In the genomic region with DNA sequence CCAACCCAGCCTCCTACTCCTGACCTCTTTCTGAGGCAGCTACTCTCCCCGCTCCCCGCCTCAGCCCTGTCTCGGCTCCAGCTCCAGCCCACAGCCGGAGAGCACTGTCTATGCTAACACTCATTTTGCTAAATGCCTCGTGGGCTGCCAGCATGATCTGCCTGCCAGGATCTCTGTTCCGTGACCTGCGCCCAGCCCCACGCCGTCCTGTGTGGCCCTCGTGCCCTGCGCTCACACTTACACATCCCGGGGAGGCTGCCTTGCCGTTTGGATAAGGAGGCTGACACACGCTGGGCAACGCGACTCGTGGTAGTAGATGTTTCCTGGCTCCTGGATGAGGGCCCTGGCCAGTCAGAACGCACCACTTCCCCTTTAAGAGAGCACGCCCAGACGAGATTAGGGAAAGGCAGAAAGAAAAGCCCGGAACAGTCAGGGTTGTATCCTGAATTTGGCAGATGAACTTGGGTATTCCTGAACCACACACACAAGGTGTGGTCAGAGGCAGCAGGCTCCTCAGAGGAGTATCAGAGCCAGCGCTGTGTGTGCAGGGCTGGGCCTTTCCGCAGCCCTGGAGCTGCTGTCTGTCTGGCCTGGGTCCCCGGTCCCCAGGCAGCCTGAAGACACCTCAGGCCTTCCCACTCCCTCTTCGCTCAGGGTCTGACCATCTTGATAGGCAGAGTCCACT, we compare ENCODE assay signal across 1 cellular context.
A peak's percentile ranks its signal among the peaks of the same experiment; 100 is the strongest.
TF ChIP-seq lines count a peak whose summit lies in the region.

No MANE protein-coding gene starts in this region.

TF ChIP-seq in K562, 482 proteins besides CTCF, POLR2A, EP300 and RAD21 (continued from another document and continues in another):
- TF ChIP-seq, protein P1, sequence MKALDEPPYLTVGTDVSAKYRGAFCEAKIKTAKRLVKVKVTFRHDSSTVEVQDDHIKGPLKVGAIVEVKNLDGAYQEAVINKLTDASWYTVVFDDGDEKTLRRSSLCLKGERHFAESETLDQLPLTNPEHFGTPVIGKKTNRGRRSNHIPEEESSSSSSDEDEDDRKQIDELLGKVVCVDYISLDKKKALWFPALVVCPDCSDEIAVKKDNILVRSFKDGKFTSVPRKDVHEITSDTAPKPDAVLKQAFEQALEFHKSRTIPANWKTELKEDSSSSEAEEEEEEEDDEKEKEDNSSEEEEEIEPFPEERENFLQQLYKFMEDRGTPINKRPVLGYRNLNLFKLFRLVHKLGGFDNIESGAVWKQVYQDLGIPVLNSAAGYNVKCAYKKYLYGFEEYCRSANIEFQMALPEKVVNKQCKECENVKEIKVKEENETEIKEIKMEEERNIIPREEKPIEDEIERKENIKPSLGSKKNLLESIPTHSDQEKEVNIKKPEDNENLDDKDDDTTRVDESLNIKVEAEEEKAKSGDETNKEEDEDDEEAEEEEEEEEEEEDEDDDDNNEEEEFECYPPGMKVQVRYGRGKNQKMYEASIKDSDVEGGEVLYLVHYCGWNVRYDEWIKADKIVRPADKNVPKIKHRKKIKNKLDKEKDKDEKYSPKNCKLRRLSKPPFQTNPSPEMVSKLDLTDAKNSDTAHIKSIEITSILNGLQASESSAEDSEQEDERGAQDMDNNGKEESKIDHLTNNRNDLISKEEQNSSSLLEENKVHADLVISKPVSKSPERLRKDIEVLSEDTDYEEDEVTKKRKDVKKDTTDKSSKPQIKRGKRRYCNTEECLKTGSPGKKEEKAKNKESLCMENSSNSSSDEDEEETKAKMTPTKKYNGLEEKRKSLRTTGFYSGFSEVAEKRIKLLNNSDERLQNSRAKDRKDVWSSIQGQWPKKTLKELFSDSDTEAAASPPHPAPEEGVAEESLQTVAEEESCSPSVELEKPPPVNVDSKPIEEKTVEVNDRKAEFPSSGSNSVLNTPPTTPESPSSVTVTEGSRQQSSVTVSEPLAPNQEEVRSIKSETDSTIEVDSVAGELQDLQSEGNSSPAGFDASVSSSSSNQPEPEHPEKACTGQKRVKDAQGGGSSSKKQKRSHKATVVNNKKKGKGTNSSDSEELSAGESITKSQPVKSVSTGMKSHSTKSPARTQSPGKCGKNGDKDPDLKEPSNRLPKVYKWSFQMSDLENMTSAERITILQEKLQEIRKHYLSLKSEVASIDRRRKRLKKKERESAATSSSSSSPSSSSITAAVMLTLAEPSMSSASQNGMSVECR (CRISPR knock-in tag; IDR thresholded peaks at IDR 0.05), result no peak
- TF ChIP-seq LARP7 (IDR thresholded peaks at IDR 0.05), result no peak
- TF ChIP-seq, protein P2, sequence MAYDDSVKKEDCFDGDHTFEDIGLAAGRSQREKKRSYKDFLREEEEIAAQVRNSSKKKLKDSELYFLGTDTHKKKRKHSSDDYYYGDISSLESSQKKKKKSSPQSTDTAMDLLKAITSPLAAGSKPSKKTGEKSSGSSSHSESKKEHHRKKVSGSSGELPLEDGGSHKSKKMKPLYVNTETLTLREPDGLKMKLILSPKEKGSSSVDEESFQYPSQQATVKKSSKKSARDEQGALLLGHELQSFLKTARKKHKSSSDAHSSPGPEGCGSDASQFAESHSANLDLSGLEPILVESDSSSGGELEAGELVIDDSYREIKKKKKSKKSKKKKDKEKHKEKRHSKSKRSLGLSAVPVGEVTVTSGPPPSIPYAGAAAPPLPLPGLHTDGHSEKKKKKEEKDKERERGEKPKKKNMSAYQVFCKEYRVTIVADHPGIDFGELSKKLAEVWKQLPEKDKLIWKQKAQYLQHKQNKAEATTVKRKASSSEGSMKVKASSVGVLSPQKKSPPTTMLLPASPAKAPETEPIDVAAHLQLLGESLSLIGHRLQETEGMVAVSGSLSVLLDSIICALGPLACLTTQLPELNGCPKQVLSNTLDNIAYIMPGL (CRISPR knock-in tag; IDR thresholded peaks at IDR 0.05), result no peak
- TF ChIP-seq FUS (optimal IDR thresholded peaks at IDR 0.05; ENCODE audit: low read depth, low read length), result no peak
- TF ChIP-seq SMAD1 (IDR thresholded peaks at IDR 0.05; ENCODE audit: low read depth, low read length, partially characterized antibody), result no peak
- no peak for TF ChIP-seq ZNF780A (CRISPR knock-in tag; IDR thresholded peaks at IDR 0.05)
- TF ChIP-seq, protein P3, sequence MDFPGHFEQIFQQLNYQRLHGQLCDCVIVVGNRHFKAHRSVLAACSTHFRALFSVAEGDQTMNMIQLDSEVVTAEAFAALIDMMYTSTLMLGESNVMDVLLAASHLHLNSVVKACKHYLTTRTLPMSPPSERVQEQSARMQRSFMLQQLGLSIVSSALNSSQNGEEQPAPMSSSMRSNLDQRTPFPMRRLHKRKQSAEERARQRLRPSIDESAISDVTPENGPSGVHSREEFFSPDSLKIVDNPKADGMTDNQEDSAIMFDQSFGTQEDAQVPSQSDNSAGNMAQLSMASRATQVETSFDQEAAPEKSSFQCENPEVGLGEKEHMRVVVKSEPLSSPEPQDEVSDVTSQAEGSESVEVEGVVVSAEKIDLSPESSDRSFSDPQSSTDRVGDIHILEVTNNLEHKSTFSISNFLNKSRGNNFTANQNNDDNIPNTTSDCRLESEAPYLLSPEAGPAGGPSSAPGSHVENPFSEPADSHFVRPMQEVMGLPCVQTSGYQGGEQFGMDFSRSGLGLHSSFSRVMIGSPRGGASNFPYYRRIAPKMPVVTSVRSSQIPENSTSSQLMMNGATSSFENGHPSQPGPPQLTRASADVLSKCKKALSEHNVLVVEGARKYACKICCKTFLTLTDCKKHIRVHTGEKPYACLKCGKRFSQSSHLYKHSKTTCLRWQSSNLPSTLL (IDR thresholded peaks at IDR 0.05), result no peak
- TF ChIP-seq CBFA2T2 (conservative IDR thresholded peaks at IDR 0.05), result no peak
- TF ChIP-seq NONO (IDR thresholded peaks at IDR 0.05; ENCODE audit: low read depth in 2 of 2, low read length in 1 of 2), result no peak
- no peak for TF ChIP-seq POLR2H (tag; IDR thresholded peaks at IDR 0.05; ENCODE audit: low read depth)
- no peak for TF ChIP-seq CC2D1A (IDR thresholded peaks at IDR 0.05)
- TF ChIP-seq, protein P4, sequence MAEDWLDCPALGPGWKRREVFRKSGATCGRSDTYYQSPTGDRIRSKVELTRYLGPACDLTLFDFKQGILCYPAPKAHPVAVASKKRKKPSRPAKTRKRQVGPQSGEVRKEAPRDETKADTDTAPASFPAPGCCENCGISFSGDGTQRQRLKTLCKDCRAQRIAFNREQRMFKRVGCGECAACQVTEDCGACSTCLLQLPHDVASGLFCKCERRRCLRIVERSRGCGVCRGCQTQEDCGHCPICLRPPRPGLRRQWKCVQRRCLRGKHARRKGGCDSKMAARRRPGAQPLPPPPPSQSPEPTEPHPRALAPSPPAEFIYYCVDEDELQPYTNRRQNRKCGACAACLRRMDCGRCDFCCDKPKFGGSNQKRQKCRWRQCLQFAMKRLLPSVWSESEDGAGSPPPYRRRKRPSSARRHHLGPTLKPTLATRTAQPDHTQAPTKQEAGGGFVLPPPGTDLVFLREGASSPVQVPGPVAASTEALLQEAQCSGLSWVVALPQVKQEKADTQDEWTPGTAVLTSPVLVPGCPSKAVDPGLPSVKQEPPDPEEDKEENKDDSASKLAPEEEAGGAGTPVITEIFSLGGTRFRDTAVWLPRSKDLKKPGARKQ (CRISPR knock-in tag; IDR thresholded peaks at IDR 0.05), result no peak
- TF ChIP-seq ZNF830 (CRISPR knock-in tag; IDR thresholded peaks at IDR 0.05), result no peak
- TF ChIP-seq ARID2 (IDR thresholded peaks at IDR 0.05), result no peak
- TF ChIP-seq BACH1 (tag; IDR thresholded peaks at IDR 0.05), result no peak
- TF ChIP-seq BRF1 (IDR thresholded peaks at IDR 0.05; ENCODE audit: borderline replicate concordance, extremely low read depth, insufficient read length), result no peak
- TF ChIP-seq, protein P5, sequence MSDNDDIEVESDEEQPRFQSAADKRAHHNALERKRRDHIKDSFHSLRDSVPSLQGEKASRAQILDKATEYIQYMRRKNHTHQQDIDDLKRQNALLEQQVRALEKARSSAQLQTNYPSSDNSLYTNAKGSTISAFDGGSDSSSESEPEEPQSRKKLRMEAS (CRISPR knock-in tag; IDR thresholded peaks at IDR 0.05), result peak; percentile 95
- TF ChIP-seq, protein P6, sequence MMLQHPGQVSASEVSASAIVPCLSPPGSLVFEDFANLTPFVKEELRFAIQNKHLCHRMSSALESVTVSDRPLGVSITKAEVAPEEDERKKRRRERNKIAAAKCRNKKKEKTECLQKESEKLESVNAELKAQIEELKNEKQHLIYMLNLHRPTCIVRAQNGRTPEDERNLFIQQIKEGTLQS (IDR thresholded peaks at IDR 0.05), result no peak
- TF ChIP-seq, protein P6 (CRISPR knock-in tag; conservative IDR thresholded peaks at IDR 0.05), result no peak
- no peak for TF ChIP-seq SMAD3 (CRISPR knock-in tag; conservative IDR thresholded peaks at IDR 0.05)
- TF ChIP-seq MYC (IDR thresholded peaks at IDR 0.05; ENCODE audit: low read depth, low read length), result no peak
- no peak for TF ChIP-seq MYC (CRISPR knock-in tag; IDR thresholded peaks at IDR 0.05; ENCODE audit: borderline replicate concordance, low read depth)
- TF ChIP-seq ZFP30 (CRISPR knock-in tag; IDR thresholded peaks at IDR 0.05; ENCODE audit: borderline replicate concordance), result no peak
- TF ChIP-seq SLC30A9 (CRISPR knock-in tag; IDR thresholded peaks at IDR 0.05), result no peak
- TF ChIP-seq, protein P7, sequence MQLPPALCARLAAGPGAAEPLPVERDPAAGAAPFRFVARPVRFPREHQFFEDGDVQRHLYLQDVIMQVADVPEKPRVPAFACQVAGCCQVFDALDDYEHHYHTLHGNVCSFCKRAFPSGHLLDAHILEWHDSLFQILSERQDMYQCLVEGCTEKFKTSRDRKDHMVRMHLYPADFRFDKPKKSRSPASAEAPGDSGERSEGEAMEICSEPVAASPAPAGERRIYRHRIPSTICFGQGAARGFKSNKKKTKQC (CRISPR knock-in tag; IDR thresholded peaks at IDR 0.05), result no peak
- TF ChIP-seq, protein P8, sequence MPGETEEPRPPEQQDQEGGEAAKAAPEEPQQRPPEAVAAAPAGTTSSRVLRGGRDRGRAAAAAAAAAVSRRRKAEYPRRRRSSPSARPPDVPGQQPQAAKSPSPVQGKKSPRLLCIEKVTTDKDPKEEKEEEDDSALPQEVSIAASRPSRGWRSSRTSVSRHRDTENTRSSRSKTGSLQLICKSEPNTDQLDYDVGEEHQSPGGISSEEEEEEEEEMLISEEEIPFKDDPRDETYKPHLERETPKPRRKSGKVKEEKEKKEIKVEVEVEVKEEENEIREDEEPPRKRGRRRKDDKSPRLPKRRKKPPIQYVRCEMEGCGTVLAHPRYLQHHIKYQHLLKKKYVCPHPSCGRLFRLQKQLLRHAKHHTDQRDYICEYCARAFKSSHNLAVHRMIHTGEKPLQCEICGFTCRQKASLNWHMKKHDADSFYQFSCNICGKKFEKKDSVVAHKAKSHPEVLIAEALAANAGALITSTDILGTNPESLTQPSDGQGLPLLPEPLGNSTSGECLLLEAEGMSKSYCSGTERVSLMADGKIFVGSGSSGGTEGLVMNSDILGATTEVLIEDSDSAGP (CRISPR knock-in tag; IDR thresholded peaks at IDR 0.05), result peak; percentile 99
- peak; percentile 44 for TF ChIP-seq TBP (optimal IDR thresholded peaks at IDR 0.05; ENCODE audit: low read depth, low read length)
- no peak for TF ChIP-seq ZNF668 (CRISPR knock-in tag; IDR thresholded peaks at IDR 0.05)
- TF ChIP-seq U2AF2 (optimal IDR thresholded peaks at IDR 0.05; ENCODE audit: low read depth, low read length), result no peak
- TF ChIP-seq ARHGAP35 (IDR thresholded peaks at IDR 0.05; ENCODE audit: partially characterized antibody), result no peak
- no peak for TF ChIP-seq ZNF41 (CRISPR knock-in tag; conservative IDR thresholded peaks at IDR 0.05)
- no peak for TF ChIP-seq KLF13 (tag; IDR thresholded peaks at IDR 0.05; ENCODE audit: borderline replicate concordance, low read depth)
- TF ChIP-seq, protein P9, sequence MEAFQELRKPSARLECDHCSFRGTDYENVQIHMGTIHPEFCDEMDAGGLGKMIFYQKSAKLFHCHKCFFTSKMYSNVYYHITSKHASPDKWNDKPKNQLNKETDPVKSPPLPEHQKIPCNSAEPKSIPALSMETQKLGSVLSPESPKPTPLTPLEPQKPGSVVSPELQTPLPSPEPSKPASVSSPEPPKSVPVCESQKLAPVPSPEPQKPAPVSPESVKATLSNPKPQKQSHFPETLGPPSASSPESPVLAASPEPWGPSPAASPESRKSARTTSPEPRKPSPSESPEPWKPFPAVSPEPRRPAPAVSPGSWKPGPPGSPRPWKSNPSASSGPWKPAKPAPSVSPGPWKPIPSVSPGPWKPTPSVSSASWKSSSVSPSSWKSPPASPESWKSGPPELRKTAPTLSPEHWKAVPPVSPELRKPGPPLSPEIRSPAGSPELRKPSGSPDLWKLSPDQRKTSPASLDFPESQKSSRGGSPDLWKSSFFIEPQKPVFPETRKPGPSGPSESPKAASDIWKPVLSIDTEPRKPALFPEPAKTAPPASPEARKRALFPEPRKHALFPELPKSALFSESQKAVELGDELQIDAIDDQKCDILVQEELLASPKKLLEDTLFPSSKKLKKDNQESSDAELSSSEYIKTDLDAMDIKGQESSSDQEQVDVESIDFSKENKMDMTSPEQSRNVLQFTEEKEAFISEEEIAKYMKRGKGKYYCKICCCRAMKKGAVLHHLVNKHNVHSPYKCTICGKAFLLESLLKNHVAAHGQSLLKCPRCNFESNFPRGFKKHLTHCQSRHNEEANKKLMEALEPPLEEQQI (IDR thresholded peaks at IDR 0.05), result no peak
- TF ChIP-seq MYBL2 (IDR thresholded peaks at IDR 0.05; ENCODE audit: low read depth), result no peak
- no peak for TF ChIP-seq MYBL2 (CRISPR knock-in tag; IDR thresholded peaks at IDR 0.05; ENCODE audit: borderline replicate concordance)
- no peak for TF ChIP-seq MECOM (CRISPR knock-in tag; IDR thresholded peaks at IDR 0.05)
- no peak for TF ChIP-seq KLF1 (tag; IDR thresholded peaks at IDR 0.05)
- no peak for TF ChIP-seq BRD4 (IDR thresholded peaks at IDR 0.05)
- no peak for TF ChIP-seq NFXL1 (CRISPR knock-in tag; IDR thresholded peaks at IDR 0.05)
- TF ChIP-seq, protein P10, sequence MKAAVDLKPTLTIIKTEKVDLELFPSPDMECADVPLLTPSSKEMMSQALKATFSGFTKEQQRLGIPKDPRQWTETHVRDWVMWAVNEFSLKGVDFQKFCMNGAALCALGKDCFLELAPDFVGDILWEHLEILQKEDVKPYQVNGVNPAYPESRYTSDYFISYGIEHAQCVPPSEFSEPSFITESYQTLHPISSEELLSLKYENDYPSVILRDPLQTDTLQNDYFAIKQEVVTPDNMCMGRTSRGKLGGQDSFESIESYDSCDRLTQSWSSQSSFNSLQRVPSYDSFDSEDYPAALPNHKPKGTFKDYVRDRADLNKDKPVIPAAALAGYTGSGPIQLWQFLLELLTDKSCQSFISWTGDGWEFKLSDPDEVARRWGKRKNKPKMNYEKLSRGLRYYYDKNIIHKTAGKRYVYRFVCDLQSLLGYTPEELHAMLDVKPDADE (conservative IDR thresholded peaks at IDR 0.05; ENCODE audit: control insufficient read depth, low read depth, low read length), result no peak
- no peak for TF ChIP-seq SAFB (IDR thresholded peaks at IDR 0.05; ENCODE audit: borderline replicate concordance, low read depth, low read length)
- no peak for TF ChIP-seq ZNF436 (CRISPR knock-in tag; IDR thresholded peaks at IDR 0.05)
- no peak for TF ChIP-seq FOSL1 (tag; conservative IDR thresholded peaks at IDR 0.05)
- no peak for TF ChIP-seq PHB2 (IDR thresholded peaks at IDR 0.05; ENCODE audit: low read depth)
- TF ChIP-seq, protein P11, sequence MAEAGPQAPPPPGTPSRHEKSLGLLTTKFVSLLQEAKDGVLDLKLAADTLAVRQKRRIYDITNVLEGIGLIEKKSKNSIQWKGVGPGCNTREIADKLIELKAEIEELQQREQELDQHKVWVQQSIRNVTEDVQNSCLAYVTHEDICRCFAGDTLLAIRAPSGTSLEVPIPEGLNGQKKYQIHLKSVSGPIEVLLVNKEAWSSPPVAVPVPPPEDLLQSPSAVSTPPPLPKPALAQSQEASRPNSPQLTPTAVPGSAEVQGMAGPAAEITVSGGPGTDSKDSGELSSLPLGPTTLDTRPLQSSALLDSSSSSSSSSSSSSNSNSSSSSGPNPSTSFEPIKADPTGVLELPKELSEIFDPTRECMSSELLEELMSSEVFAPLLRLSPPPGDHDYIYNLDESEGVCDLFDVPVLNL (CRISPR knock-in tag; IDR thresholded peaks at IDR 0.05; ENCODE audit: low read depth), result no peak
- no peak for TF ChIP-seq ZNF316 (IDR thresholded peaks at IDR 0.05)
- no peak for TF ChIP-seq HIVEP1 (CRISPR knock-in tag; IDR thresholded peaks at IDR 0.05)
